In the genomic region with DNA sequence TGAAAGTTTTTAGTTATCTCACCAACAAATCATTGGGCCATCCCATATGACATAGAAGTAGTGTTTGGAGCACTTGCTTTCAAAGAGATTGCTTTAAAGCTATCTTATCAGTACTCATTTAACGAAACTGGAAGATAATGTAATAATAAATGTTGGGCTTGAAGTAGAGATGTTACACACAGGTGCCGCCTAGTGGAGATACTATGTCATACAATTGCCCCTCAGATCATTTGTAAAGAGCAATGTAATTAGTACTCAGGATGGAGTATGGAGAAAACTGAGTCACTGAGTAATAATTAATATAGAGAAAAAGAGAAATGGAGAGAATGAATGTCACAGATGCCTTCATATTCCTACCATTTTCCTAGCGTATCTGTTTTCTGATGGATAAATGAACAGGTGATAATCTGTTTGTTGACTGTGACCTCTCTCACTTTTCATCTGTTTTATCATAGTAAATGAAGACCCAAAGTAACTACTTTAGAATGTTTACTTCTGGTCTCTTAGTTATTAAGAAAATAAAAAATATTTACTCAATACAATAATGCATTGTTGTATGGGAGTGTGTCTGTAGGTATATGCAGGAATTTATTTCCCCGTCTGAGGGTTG, we compare ENCODE assay signal across 8 cellular contexts.
DNase-seq lines count a peak whose midpoint lies in the region; ATAC-seq and TF ChIP-seq lines count a peak whose summit lies in the region.

No MANE protein-coding gene starts in this region.

- peak; percentile 5 for DNase-seq in stimulated activated CD4-positive, alpha-beta T cell treated with anti-CD3 and anti-CD28 coated beads, Interleukin-12 subunit alpha, Interleukin-12 subunit beta, amount 100 ng/mL, for 4 hours
- no peak for DNase-seq in stimulated activated CD4-positive, alpha-beta T cell treated with anti-CD3 and anti-CD28 coated beads, Interleukin-1b, Interleukin-23, amount 100 ng/mL, for 48 hours
- DNase-seq in NB4 (ENCODE audit: low read depth) = peak; percentile 72
- DNase-seq in T follicular helper cell (ENCODE audit: low read depth) = peak; percentile 4
- DNase-seq in effector CD4-positive, alpha-beta T cell = peak; percentile 12
- peak; percentile 36 for DNase-seq in mucosa of gallbladder (ENCODE audit: low spot score)
- no peak for DNase-seq in islet precursor cell

- H3K4me3 ChIP-seq in NB4 (ENCODE audit: low read depth, low read length) = no peak overlapping the region

- ATAC-seq in HG03378 (IDR thresholded peaks at IDR 0.05; ENCODE audit: unreplicated experiment) = no peak

- peak; percentile 77 for TF ChIP-seq CTCF in NB4 (IDR thresholded peaks at IDR 0.05; ENCODE audit: low read depth, low read length)

- TF ChIP-seq POLR2A in NB4 (IDR thresholded peaks at IDR 0.05; ENCODE audit: extremely low read depth, insufficient read length) = no peak

Comparison
In these comparisons a context has a peak if more than half of its experiments do, and no peak if none do; other contexts are left out.
1. DNase-seq: peak in stimulated activated CD4-positive, alpha-beta T cell treated with anti-CD3 and anti-CD28 coated beads, Interleukin-12 subunit alpha, Interleukin-12 subunit beta, amount 100 ng/mL, for 4 hours (single experiment), NB4 (single experiment), T follicular helper cell (single experiment), effector CD4-positive, alpha-beta T cell (single experiment) and mucosa of gallbladder (single experiment); none in stimulated activated CD4-positive, alpha-beta T cell treated with anti-CD3 and anti-CD28 coated beads, Interleukin-1b, Interleukin-23, amount 100 ng/mL, for 48 hours (single experiment) and islet precursor cell (single experiment).